In the genomic region with DNA sequence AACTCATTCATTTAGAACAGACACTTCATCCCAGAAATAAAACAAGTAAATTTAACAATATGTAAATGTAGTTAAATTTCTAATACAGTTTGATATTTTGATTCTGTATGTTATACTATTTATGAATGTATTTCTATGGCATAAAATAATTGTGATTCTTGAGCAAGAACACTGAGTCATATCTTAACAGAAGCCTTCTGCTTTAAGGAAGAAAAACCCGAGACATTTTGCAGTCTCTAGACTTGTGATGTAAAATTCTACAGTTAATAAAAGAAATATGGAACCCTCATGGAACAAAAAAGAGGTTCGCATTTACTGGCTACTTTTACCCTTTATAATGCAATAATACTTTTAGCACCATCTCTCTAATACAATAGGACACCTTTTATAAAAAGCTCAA, we compare ENCODE assay signal across 16 cellular contexts. TPM values are rescaled to one million over a fixed set of nuclear protein-coding genes. Genes with fewer than 3 reads are reported as not detected.
"Had no signal": no experiment of that assay in that cellular context is flagged by ENCODE, and none has a peak within 500 bp of the region (broad histone marks: within the 10 kb centered on the region; RNA-seq: fewer than 3 reads in every experiment).

No MANE protein-coding gene starts in this region.

- H3K27me3 ChIP-seq: breast epithelium, hepatocyte, neural progenitor cell, sigmoid colon had no signal

- DNase-seq: activated CD4-positive, alpha-beta T cell treated with anti-CD3 and anti-CD28 coated beads, Interleukin-2, amount 50 U/mL, for 1 hour; activated naive CD8-positive, alpha-beta T cell treated with anti-CD3 and anti-CD28 coated beads, Interleukin-2, amount 10 ng/mL, durations not matched to agents 7 days and 5 days; aorta; erythroblast; kidney; left ventricle myocardium inferior; naive B cell; sigmoid colon; stimulated activated CD4-positive, alpha-beta T cell treated with anti-CD3 and anti-CD28 coated beads, Interleukin-12 subunit alpha, Interleukin-12 subunit beta, amount 100 ng/mL, for 4 hours; stimulated activated CD4-positive, alpha-beta T cell treated with anti-CD3 and anti-CD28 coated beads, Interleukin-2, amount 100 ng/mL, for 24 hours had no signal

- H3K9me3 ChIP-seq: breast epithelium, left ventricle myocardium inferior, sigmoid colon had no signal

- H3K4me1 ChIP-seq: breast epithelium, sigmoid colon had no signal

- H3K79me2 ChIP-seq: hepatocyte had no signal

- H3K4me3 ChIP-seq: breast epithelium, hepatocyte, left ventricle myocardium inferior, neural progenitor cell, sigmoid colon had no signal

- H3K9ac ChIP-seq: neural progenitor cell had no signal

- H2AFZ ChIP-seq: hepatocyte, neural progenitor cell had no signal

- H3K27ac ChIP-seq: breast epithelium, hepatocyte, left ventricle myocardium inferior, neural progenitor cell, sigmoid colon had no signal

- H3K4me2 ChIP-seq: hepatocyte, neural progenitor cell had no signal

RNA-seq across cellular contexts. Expression of a gene that starts 47.9 kb away (rescaled TPM):
- total RNA-seq: fibroblast of villous mesenchyme, glomerular endothelial cell, osteocyte had no signal
